2 cellular contexts compared by ENCODE assay signal in genomic region chr16:88378836-88379693, GRCh38.
TF ChIP-seq lines count a peak whose summit lies in the region.

No MANE protein-coding gene starts in this region.

TF ChIP-seq in HEK293, 187 proteins besides CTCF, POLR2A, EP300 and RAD21 (continued from another document):
- TF ChIP-seq PRDM2 (tag by site-specific recombination; IDR thresholded peaks at IDR 0.05; ENCODE audit: borderline replicate concordance), result no peak
- TF ChIP-seq ZIC2 (tag by site-specific recombination; IDR thresholded peaks at IDR 0.05), result peak; percentile 79
- peak; percentile 25 for TF ChIP-seq GLIS1 (tag by site-specific recombination; IDR thresholded peaks at IDR 0.05)
- TF ChIP-seq ZNF521 (tag by site-specific recombination; IDR thresholded peaks at IDR 0.05), result no peak

TF ChIP-seq in HepG2, 621 proteins besides CTCF, POLR2A, EP300 and RAD21 (continued from another document):
- TF ChIP-seq, protein P1, sequence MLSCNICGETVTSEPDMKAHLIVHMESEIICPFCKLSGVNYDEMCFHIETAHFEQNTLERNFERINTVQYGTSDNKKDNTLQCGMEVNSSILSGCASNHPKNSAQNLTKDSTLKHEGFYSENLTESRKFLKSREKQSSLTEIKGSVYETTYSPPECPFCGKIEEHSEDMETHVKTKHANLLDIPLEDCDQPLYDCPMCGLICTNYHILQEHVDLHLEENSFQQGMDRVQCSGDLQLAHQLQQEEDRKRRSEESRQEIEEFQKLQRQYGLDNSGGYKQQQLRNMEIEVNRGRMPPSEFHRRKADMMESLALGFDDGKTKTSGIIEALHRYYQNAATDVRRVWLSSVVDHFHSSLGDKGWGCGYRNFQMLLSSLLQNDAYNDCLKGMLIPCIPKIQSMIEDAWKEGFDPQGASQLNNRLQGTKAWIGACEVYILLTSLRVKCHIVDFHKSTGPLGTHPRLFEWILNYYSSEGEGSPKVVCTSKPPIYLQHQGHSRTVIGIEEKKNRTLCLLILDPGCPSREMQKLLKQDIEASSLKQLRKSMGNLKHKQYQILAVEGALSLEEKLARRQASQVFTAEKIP (CRISPR knock-in tag; IDR thresholded peaks at IDR 0.05; ENCODE audit: borderline replicate concordance), result no peak
